ENCODE assay signal across 9 cellular contexts in genomic region chr11:78039391-78039918, GRCh38. TPM values are rescaled to one million over a fixed set of nuclear protein-coding genes. Genes with fewer than 3 reads are reported as not detected.
DNase-seq lines count a peak whose midpoint lies in the region; ATAC-seq and TF ChIP-seq lines count a peak whose summit lies in the region.
"Had no signal": no experiment of that assay in that cellular context is flagged by ENCODE, and none has a peak within 500 bp of the region (broad histone marks: within the 10 kb centered on the region; RNA-seq: fewer than 3 reads in every experiment).

No MANE protein-coding gene starts in this region.

- WGBS in transverse colon (ENCODE audit: low coverage in 1 of 2), 2 donors: 63 to 73% methylated on average over 4 of the region's 4 CpGs

- TF ChIP-seq POLR2A in transverse colon (IDR thresholded peaks at IDR 0.05): no peak

- no peak for TF ChIP-seq EP300 in transverse colon (IDR thresholded peaks at IDR 0.05; ENCODE audit: low read depth)

- H3K4me3 ChIP-seq in WI38 (ENCODE audit: low read depth, low read length) (peak overlapping the region; percentile 12; the same call in 1 of the 2 replicates), left lung (no peak overlapping the region), transverse colon (peak overlapping the region in 1 of 4 donors; percentile 22)

- in situ Hi-C loops in transverse colon (cut with MboI; ENCODE audit: low pct_ligation_motif_present in 1 of 4, low pct_unique_long_range_greater_than_20kb in 1 of 4, low sequenced_read_pairs in 3 of 4): no loop called here

- POLR2A ChIA-PET in WTC11 (lab: Charles Lee): no interaction called here

- H3K4me3 Mint-ChIP-seq in activated T-cell treated with anti-CD3 and anti-CD28 coated beads, Interleukin-2, amount 50 U/mL, for 72 hours: peak overlapping the region; percentile 64 to 81
- no peak overlapping the region for H3K4me3 Mint-ChIP-seq in WTC11

- CTCF ChIA-PET in WTC11 (lab: Charles Lee): interaction anchor here (0.9 to 1.7 kb wide), 2 partner anchors 17 to 19 kb away, joined by 3 to 4 read pairs; no protein-coding TSS in a partner anchor

- H3K9me3 Mint-ChIP-seq in activated T-cell treated with anti-CD3 and anti-CD28 coated beads, Interleukin-2, amount 50 U/mL, for 72 hours: no peaks in the 10 kb centered on the region
- H3K9me3 Mint-ChIP-seq in WTC11: peaks cover 4% of the 10 kb centered on the region; the same call in 1 of the 2 replicates

- peak; percentile 50 to 56 for ATAC-seq in activated T-cell treated with anti-CD3 and anti-CD28 coated beads, Interleukin-2, amount 50 U/mL, for 72 hours (replicated peaks in 1 of 2)
- ATAC-seq in left lung (no peak), WTC11 (no peak), HG02623 (IDR thresholded peaks at IDR 0.05; ENCODE audit: unreplicated experiment) (no peak)

- H3K4me1 Mint-ChIP-seq in activated T-cell treated with anti-CD3 and anti-CD28 coated beads, Interleukin-2, amount 50 U/mL, for 72 hours (ENCODE audit: low read depth): peaks cover 22% of the 10 kb centered on the region
- peaks cover 14% of the 10 kb centered on the region for H3K4me1 Mint-ChIP-seq in WTC11

- no peak for DNase-seq in activated T-cell treated with anti-CD3 and anti-CD28 coated beads, Interleukin-2, amount 50 U/mL, for 72 hours
- DNase-seq in activated T-cell treated with anti-CD3 and anti-CD28 coated beads, Interleukin-2, amount 50 U/mL, for 48 hours: no peak
- no peak for DNase-seq in left lung
- DNase-seq in transverse colon: no peak
- DNase-seq in WTC11 (ENCODE audit: low spot score): no peak
- DNase-seq in A172 (ENCODE audit: low spot score): no peak

- peak overlapping the region; percentile 64 to 71 for H3K27ac ChIP-seq in left lung
- peak overlapping the region; percentile 67 to 78 (median 76) for H3K27ac ChIP-seq in transverse colon

- peak overlapping the region; percentile 96 for H3K27ac Mint-ChIP-seq in activated T-cell treated with anti-CD3 and anti-CD28 coated beads, Interleukin-2, amount 50 U/mL, for 72 hours
- no peak overlapping the region for H3K27ac Mint-ChIP-seq in WTC11

- H3K27me3 Mint-ChIP-seq in activated T-cell treated with anti-CD3 and anti-CD28 coated beads, Interleukin-2, amount 50 U/mL, for 72 hours (ENCODE audit: low read depth): no peaks in the 10 kb centered on the region
- H3K27me3 Mint-ChIP-seq in WTC11 (ENCODE audit: low read depth): peaks cover 9% of the 10 kb centered on the region

- TF ChIP-seq CTCF in WI38 (IDR thresholded peaks at IDR 0.05; ENCODE audit: low read depth, low read length) (no peak), left lung (IDR thresholded peaks at IDR 0.05) (no peak), transverse colon (IDR thresholded peaks at IDR 0.05) (no peak), WTC11 (IDR thresholded peaks at IDR 0.05) (no peak)

- intact Hi-C loops in left lung (cut with DNase I): no loop called here
- intact Hi-C loops in transverse colon (cut with DNase I; ENCODE audit: low total_unique reads): no loop called here

- H3K27me3 ChIP-seq in left lung (no peaks in the 10 kb centered on the region), transverse colon (no peaks in the 10 kb centered on the region)

- H3K36me3 ChIP-seq in left lung: no peaks in the 10 kb centered on the region
- no peaks in the 10 kb centered on the region for H3K36me3 ChIP-seq in transverse colon

- H3K9me3 ChIP-seq in left lung (no peaks in the 10 kb centered on the region), transverse colon (no peaks in the 10 kb centered on the region)

- no peaks in the 10 kb centered on the region for H3K36me3 Mint-ChIP-seq in activated T-cell treated with anti-CD3 and anti-CD28 coated beads, Interleukin-2, amount 50 U/mL, for 72 hours (ENCODE audit: insufficient read depth in 2 of 2)
- H3K36me3 Mint-ChIP-seq in WTC11: no peaks in the 10 kb centered on the region; the same call in 1 of the 2 replicates

- H3K4me1 ChIP-seq in left lung (peaks cover 4 to 14% of the 10 kb centered on the region in 2 donors), transverse colon (peaks cover 20 to 44% (median 37%) of the 10 kb centered on the region in 4 donors)

TF ChIP-seq in WTC11, 78 proteins besides CTCF, POLR2A, EP300 and RAD21:
- no peak for TF ChIP-seq NFATC4 (CRISPR knock-in tag; IDR thresholded peaks at IDR 0.05)
- TF ChIP-seq ZNF219 (CRISPR knock-in tag; IDR thresholded peaks at IDR 0.05; ENCODE audit: borderline replicate concordance): no peak
- TF ChIP-seq ESRRA (CRISPR knock-in tag; IDR thresholded peaks at IDR 0.05; ENCODE audit: borderline replicate concordance): no peak
- no peak for TF ChIP-seq FOXK1 (CRISPR knock-in tag; IDR thresholded peaks at IDR 0.05)
- TF ChIP-seq ZNF416 (CRISPR knock-in tag; IDR thresholded peaks at IDR 0.05): no peak
- no peak for TF ChIP-seq E2F4 (CRISPR knock-in tag; IDR thresholded peaks at IDR 0.05; ENCODE audit: borderline replicate concordance, low read depth)
- TF ChIP-seq ZNF317 (CRISPR knock-in tag; IDR thresholded peaks at IDR 0.05; ENCODE audit: borderline replicate concordance, low read depth): no peak

RNA-seq across cellular contexts. Expression of gene KCTD14, which starts 16.4 kb away (rescaled TPM):
- under 1 TPM in 1 of 2 donors, not detected in 1; 0.34 TPM for total RNA-seq in activated T-cell treated with anti-CD3 and anti-CD28 coated beads, Interleukin-2, amount 50 U/mL, for 72 hours
- total RNA-seq in left lung: 10 to 100 TPM; 17.7 to 19.2 TPM
- total RNA-seq in transverse colon: 1 to 10 TPM; 1.2 to 8.6 (median 5.1) TPM
- total RNA-seq in WTC11 (2021): 12.6 to 15.7 TPM (median 14.8 TPM) in 3 replicates
- 0.09 TPM in 1 of 2 replicates, not detected in the other for total RNA-seq in A172 (2014; rRNA removed; shearing (Covaris generic))

RNA-seq across cellular contexts. Expression of gene THRSP, which starts 24.2 kb away (rescaled TPM):
- total RNA-seq in activated T-cell treated with anti-CD3 and anti-CD28 coated beads, Interleukin-2, amount 50 U/mL, for 72 hours: not detected
- total RNA-seq in left lung: not detected
- not detected for total RNA-seq in transverse colon
- not detected in 3 replicates for total RNA-seq in WTC11 (2021)
- total RNA-seq in A172 (2014; rRNA removed; shearing (Covaris generic)): not detected in 2 replicates
- total RNA-seq: LHCN-M2 had no signal

RNA-seq across cellular contexts. Expression of gene NDUFC2, which starts 40.2 kb away (rescaled TPM):
- 100 to 1,000 TPM; 190 to 199 TPM for total RNA-seq in activated T-cell treated with anti-CD3 and anti-CD28 coated beads, Interleukin-2, amount 50 U/mL, for 72 hours
- total RNA-seq in left lung (100 to 1,000 TPM; 182 to 224 TPM), transverse colon (100 to 1,000 TPM in 2 of 4 donors, 10 to 100 TPM in 1, 1 to 10 TPM in 1; 6.0 to 123 (median 68.4) TPM), WTC11 (2021) (195 to 216 TPM (median 215 TPM) in 3 replicates)
- 174 and 231 TPM in 2 replicates for total RNA-seq in A172 (2014; rRNA removed; shearing (Covaris generic))

RNA-seq across cellular contexts. Expression of gene INTS4, which starts 45.0 kb away (rescaled TPM):
- 10 to 100 TPM; 50.4 to 52.3 TPM for total RNA-seq in activated T-cell treated with anti-CD3 and anti-CD28 coated beads, Interleukin-2, amount 50 U/mL, for 72 hours
- total RNA-seq in left lung (10 to 100 TPM; 31.1 to 31.2 TPM), transverse colon (10 to 100 TPM in 3 of 4 donors, 1 to 10 TPM in 1; 3.8 to 45.9 (median 31.5) TPM), WTC11 (2021) (34.2 to 37.9 TPM (median 34.2 TPM) in 3 replicates)
- total RNA-seq in A172 (2014; rRNA removed; shearing (Covaris generic)): 25.8 and 26.5 TPM in 2 replicates

Comparison
In these comparisons a context has a peak if more than half of its experiments do, and no peak if none do; other contexts are left out.
1. ATAC-seq: peak in activated T-cell treated with anti-CD3 and anti-CD28 coated beads, Interleukin-2, amount 50 U/mL, for 72 hours (2 of 2); none in left lung (single experiment), WTC11 (single experiment) and HG02623 (single experiment).